In genomic region chr19:13963603-13964105, GRCh38 we compare ENCODE assay signal across 1 cellular context.
A peak's percentile ranks its signal among the peaks of the same experiment; 100 is the strongest.
TF ChIP-seq lines count a peak whose summit lies in the region.

No MANE protein-coding gene starts in this region.

TF ChIP-seq in H1, 55 proteins besides CTCF, POLR2A, EP300 and RAD21:
- TF ChIP-seq RNF2 (IDR thresholded peaks at IDR 0.05; ENCODE audit: borderline replicate concordance, low read depth, low read length, missing control alignments, poor library complexity, severe bottlenecking) (peak; percentile 52), MAX (IDR thresholded peaks at IDR 0.05) (peak; percentile 92), CHD7 (IDR thresholded peaks at IDR 0.05; ENCODE audit: insufficient replicate concordance, low read length) (no peak), TAF1 (IDR thresholded peaks at IDR 0.05; ENCODE audit: low read depth, low read length) (0 out of 2 replicates have a peak, but pooled peaks have one; percentile 54), PHF8 (conservative IDR thresholded peaks at IDR 0.05; ENCODE audit: low read depth, low read length) (0 out of 2 replicates have a peak, but pooled peaks have one; percentile 34), POLR2AphosphoS5 (IDR thresholded peaks at IDR 0.05; ENCODE audit: low read depth, low read length) (peak; percentile 69), TBP (IDR thresholded peaks at IDR 0.05; ENCODE audit: low read depth, low read length) (peak; percentile 41; the same call in 1 of the 2 replicates), BACH1 (IDR thresholded peaks at IDR 0.05; ENCODE audit: low read length) (no peak), TCF12 (IDR thresholded peaks at IDR 0.05; ENCODE audit: low read depth, low read length) (0 out of 2 replicates have a peak, but pooled peaks have one; percentile 30), KDM4A (IDR thresholded peaks at IDR 0.05; ENCODE audit: low read depth, low read length, severe bottlenecking) (peak; percentile 10), E2F6 (IDR thresholded peaks at IDR 0.05) (peak; percentile 82)
